In the genomic region with DNA sequence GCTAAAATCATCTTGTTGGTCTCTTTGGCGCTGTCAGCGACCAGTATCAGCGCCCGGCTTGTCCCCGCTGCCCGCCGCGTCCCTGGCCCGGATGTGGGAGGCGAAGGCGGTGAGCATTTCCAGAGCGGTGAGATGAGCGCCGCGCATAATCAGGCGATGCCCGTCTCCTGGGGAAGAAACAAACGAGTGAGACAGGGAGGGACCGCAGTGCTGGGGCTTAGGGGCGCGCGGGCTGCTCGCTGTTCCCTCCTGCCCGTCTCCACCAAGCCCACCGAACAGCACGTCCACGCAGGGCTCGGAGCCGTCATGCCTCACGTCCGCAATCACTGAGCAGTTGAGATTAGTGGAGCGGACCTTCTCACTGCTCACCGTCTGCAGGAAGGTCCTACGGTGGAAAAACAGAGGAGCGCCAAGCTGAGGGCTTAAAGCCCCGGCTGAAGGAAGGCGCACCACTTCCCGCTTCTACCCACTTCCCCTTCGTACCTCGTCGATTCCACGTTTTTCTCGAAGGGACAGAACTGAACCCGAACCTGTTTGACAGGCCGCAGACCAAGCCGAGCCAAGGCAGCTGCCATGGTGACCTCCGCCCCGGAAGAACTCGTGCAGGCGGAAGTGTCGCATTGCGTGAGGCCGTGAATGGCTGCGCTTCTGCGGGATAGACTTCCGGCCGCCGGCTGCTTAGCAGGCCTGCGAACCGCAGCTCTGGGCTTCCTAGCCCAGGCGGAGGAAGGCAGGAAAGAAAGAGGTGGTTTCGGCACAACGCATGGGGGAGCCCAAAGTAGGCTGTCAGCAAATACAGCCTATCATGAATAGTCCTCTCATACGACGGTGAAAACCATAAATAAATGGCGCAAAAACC, we compare ENCODE assay signal across 1 cellular context.
TF ChIP-seq lines count a peak whose summit lies in the region.

A gene (minus strand): TSS at position 595 of the 859 bp plus-strand sequence. CDS start 20 bp downstream, at position 575.

TF ChIP-seq in GM12878, 131 proteins besides CTCF, POLR2A, EP300 and RAD21 (continued from another document):
- TF ChIP-seq, protein P1, sequence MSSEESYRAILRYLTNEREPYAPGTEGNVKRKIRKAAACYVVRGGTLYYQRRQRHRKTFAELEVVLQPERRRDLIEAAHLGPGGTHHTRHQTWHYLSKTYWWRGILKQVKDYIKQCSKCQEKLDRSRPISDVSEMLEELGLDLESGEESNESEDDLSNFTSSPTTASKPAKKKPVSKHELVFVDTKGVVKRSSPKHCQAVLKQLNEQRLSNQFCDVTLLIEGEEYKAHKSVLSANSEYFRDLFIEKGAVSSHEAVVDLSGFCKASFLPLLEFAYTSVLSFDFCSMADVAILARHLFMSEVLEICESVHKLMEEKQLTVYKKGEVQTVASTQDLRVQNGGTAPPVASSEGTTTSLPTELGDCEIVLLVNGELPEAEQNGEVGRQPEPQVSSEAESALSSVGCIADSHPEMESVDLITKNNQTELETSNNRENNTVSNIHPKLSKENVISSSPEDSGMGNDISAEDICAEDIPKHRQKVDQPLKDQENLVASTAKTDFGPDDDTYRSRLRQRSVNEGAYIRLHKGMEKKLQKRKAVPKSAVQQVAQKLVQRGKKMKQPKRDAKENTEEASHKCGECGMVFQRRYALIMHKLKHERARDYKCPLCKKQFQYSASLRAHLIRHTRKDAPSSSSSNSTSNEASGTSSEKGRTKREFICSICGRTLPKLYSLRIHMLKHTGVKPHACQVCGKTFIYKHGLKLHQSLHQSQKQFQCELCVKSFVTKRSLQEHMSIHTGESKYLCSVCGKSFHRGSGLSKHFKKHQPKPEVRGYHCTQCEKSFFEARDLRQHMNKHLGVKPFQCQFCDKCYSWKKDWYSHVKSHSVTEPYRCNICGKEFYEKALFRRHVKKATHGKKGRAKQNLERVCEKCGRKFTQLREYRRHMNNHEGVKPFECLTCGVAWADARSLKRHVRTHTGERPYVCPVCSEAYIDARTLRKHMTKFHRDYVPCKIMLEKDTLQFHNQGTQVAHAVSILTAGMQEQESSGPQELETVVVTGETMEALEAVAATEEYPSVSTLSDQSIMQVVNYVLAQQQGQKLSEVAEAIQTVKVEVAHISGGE (CRISPR knock-in tag; IDR thresholded peaks at IDR 0.05): peak; percentile 33; the same call in 1 of the 2 replicates
- TF ChIP-seq NRF1 (conservative IDR thresholded peaks at IDR 0.05; ENCODE audit: low read depth, low read length): no peak
- TF ChIP-seq FOS (IDR thresholded peaks at IDR 0.05; ENCODE audit: borderline replicate concordance, extremely low read depth, insufficient read length): no peak
- TF ChIP-seq CHD4 (IDR thresholded peaks at IDR 0.05): no peak
- TF ChIP-seq, protein P2, sequence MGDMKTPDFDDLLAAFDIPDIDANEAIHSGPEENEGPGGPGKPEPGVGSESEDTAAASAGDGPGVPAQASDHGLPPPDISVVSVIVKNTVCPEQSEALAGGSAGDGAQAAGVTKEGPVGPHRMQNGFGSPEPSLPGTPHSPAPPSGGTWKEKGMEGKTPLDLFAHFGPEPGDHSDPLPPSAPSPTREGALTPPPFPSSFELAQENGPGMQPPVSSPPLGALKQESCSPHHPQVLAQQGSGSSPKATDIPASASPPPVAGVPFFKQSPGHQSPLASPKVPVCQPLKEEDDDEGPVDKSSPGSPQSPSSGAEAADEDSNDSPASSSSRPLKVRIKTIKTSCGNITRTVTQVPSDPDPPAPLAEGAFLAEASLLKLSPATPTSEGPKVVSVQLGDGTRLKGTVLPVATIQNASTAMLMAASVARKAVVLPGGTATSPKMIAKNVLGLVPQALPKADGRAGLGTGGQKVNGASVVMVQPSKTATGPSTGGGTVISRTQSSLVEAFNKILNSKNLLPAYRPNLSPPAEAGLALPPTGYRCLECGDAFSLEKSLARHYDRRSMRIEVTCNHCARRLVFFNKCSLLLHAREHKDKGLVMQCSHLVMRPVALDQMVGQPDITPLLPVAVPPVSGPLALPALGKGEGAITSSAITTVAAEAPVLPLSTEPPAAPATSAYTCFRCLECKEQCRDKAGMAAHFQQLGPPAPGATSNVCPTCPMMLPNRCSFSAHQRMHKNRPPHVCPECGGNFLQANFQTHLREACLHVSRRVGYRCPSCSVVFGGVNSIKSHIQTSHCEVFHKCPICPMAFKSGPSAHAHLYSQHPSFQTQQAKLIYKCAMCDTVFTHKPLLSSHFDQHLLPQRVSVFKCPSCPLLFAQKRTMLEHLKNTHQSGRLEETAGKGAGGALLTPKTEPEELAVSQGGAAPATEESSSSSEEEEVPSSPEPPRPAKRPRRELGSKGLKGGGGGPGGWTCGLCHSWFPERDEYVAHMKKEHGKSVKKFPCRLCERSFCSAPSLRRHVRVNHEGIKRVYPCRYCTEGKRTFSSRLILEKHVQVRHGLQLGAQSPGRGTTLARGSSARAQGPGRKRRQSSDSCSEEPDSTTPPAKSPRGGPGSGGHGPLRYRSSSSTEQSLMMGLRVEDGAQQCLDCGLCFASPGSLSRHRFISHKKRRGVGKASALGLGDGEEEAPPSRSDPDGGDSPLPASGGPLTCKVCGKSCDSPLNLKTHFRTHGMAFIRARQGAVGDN (IDR thresholded peaks at IDR 0.05): peak; percentile 100
- TF ChIP-seq FOXK2 (IDR thresholded peaks at IDR 0.05): no peak; the same call in 1 of the 2 replicates
- TF ChIP-seq, protein P3, sequence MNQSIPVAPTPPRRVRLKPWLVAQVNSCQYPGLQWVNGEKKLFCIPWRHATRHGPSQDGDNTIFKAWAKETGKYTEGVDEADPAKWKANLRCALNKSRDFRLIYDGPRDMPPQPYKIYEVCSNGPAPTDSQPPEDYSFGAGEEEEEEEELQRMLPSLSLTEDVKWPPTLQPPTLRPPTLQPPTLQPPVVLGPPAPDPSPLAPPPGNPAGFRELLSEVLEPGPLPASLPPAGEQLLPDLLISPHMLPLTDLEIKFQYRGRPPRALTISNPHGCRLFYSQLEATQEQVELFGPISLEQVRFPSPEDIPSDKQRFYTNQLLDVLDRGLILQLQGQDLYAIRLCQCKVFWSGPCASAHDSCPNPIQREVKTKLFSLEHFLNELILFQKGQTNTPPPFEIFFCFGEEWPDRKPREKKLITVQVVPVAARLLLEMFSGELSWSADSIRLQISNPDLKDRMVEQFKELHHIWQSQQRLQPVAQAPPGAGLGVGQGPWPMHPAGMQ (IDR thresholded peaks at IDR 0.05; ENCODE audit: borderline replicate concordance): no peak
- TF ChIP-seq, protein P4, sequence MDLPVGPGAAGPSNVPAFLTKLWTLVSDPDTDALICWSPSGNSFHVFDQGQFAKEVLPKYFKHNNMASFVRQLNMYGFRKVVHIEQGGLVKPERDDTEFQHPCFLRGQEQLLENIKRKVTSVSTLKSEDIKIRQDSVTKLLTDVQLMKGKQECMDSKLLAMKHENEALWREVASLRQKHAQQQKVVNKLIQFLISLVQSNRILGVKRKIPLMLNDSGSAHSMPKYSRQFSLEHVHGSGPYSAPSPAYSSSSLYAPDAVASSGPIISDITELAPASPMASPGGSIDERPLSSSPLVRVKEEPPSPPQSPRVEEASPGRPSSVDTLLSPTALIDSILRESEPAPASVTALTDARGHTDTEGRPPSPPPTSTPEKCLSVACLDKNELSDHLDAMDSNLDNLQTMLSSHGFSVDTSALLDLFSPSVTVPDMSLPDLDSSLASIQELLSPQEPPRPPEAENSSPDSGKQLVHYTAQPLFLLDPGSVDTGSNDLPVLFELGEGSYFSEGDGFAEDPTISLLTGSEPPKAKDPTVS (IDR thresholded peaks at IDR 0.05; ENCODE audit: low read depth, low read length): no peak
- no peak for TF ChIP-seq IRF4 (IDR thresholded peaks at IDR 0.05; ENCODE audit: low read depth, low read length)
- peak; percentile 54; the same call in 1 of the 2 replicates for TF ChIP-seq RB1 (IDR thresholded peaks at IDR 0.05; ENCODE audit: borderline replicate concordance)
- peak; percentile 81 for TF ChIP-seq KLF5 (IDR thresholded peaks at IDR 0.05; ENCODE audit: partially characterized antibody)
- no peak for TF ChIP-seq LARP7 (IDR thresholded peaks at IDR 0.05)
- peak; percentile 37; the same call in 1 of the 2 replicates for TF ChIP-seq BCL11A (IDR thresholded peaks at IDR 0.05; ENCODE audit: low read depth, low read length)
- peak; percentile 99 for TF ChIP-seq NR2C2 (IDR thresholded peaks at IDR 0.05; ENCODE audit: borderline replicate concordance, control insufficient read depth, insufficient read length, low read depth)
- TF ChIP-seq SMAD5 (IDR thresholded peaks at IDR 0.05; ENCODE audit: low read depth): peak; percentile 96
- peak; percentile 71; the same call in 1 of the 2 replicates for TF ChIP-seq HDGF (IDR thresholded peaks at IDR 0.05)
